Comparison of ENCODE assay signal across 19 cellular contexts in genomic region chr20:62960446-62961309, GRCh38. TPM values are rescaled to one million over a fixed set of nuclear protein-coding genes. Genes with fewer than 3 reads are reported as not detected.
"Had no signal": no experiment of that assay in that cellular context is flagged by ENCODE, and none has a peak within 500 bp of the region (broad histone marks: within the 10 kb centered on the region; RNA-seq: fewer than 3 reads in every experiment).

No MANE protein-coding gene starts in this region.

RNA-seq across cellular contexts. Expression of gene BHLHE23, which starts 46.1 kb away (rescaled TPM):
- total RNA-seq: activated B cell treated with CpG ODN at 0.5 μM for 24 hours; activated CD4-positive, alpha-beta T cell treated with anti-CD3 and anti-CD28 coated beads for 36 hours; activated T-helper 17 cell treated with anti-CD3 and anti-CD28 coated beads, Interleukin-2, amount 50 U/mL, for 72 hours; adrenal gland; ascending aorta; dermis microvascular lymphatic vessel endothelial cell; endothelial cell of umbilical vein; esophagus mucosa; hepatocyte; left ventricle myocardium inferior; lung microvascular endothelial cell; naive thymus-derived CD4-positive, alpha-beta T cell; neural crest cell; omental fat pad; sigmoid colon; smooth muscle cell; thoracic aorta; vagina had no signal
- polyA plus RNA-seq: adrenal gland; endothelial cell of umbilical vein; hepatocyte; immature natural killer cell; naive thymus-derived CD4-positive, alpha-beta T cell; sigmoid colon; smooth muscle cell had no signal
